8 cellular contexts compared by ENCODE assay signal in the genomic region with DNA sequence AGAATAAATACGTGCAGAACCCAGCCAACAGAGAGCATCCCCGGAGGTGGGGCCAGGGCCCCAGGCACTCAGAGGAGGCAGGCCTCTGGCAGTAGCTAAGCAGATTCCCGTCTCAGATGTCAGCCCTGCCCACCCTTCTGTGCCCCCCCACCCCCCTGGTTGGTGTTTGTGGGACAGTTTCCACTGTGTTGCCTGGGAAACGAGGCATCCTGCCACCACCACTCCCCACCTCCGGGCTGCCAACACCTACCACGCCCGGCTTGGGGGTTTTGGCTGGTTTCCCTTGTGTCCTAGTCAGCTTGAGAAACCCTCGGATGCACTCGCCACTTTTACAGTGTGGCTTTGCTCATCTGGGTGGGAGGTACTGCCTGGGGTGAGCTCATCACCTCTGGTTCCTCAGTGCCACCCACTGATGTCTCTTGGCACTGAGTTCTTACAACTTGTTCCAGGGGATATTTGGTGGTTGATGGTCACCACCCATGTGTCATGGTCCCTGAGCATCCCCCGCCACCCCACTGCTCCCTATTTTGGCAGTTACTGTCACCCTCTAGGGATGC.
DNase-seq lines count a peak whose midpoint lies in the region; ATAC-seq lines count a peak whose summit lies in the region.

No MANE protein-coding gene starts in this region.

- no peak for ATAC-seq in HG02884 (IDR thresholded peaks at IDR 0.05; ENCODE audit: unreplicated experiment)
- no peak for ATAC-seq in HG03039 (IDR thresholded peaks at IDR 0.05; ENCODE audit: unreplicated experiment)
- no peak for ATAC-seq in GM19452 (IDR thresholded peaks at IDR 0.05; ENCODE audit: unreplicated experiment)

- DNase-seq in DMS 273 treated with DMSO at 0.1 percent for 48 hours (lab: John Stamatoyannopoulos, UW) (peak; percentile 50), NCI-H2196 treated with DMSO at 0.1 percent for 48 hours (lab: John Stamatoyannopoulos, UW; ENCODE audit: unreplicated experiment) (peak; percentile 83), activated T-cell treated with anti-CD3 and anti-CD28 coated beads for 4 hours (peak; percentile 64), fibroblast of peridontal ligament (ENCODE audit: extremely low read depth) (peak; percentile 83)
- DNase-seq in stimulated activated CD4-positive, alpha-beta T cell treated with anti-CD3 and anti-CD28 coated beads, Interleukin-15, amount 100 ng/mL, for 24 hours = peak; percentile 85
